In genomic region chr7:25351761-25352160, GRCh38 we compare ENCODE assay signal across 22 cellular contexts.
DNase-seq lines count a peak whose midpoint lies in the region; ATAC-seq, FAIRE-seq and TF ChIP-seq lines count a peak whose summit lies in the region.
"Had no signal": no experiment of that assay in that cellular context is flagged by ENCODE, and none has a peak within 500 bp of the region (broad histone marks: within the 10 kb centered on the region; RNA-seq: fewer than 3 reads in every experiment).

No MANE protein-coding gene starts in this region.

- H3K27ac ChIP-seq in C4-2B (peak overlapping the region; percentile 5; the same call in 1 of the 2 replicates), esophagus muscularis mucosa (replicated peaks in 1 of 4) (no peak overlapping the region), small intestine (ENCODE audit: low read depth in 1 of 2, low read length in 1 of 2) (no peak overlapping the region), osteoblast (ENCODE audit: low read depth, low read length) (no peak overlapping the region), ascending aorta (no peak overlapping the region)
- H3K27ac ChIP-seq: BLaER1 had no signal

- peak; percentile 3 for DNase-seq in esophagus muscularis mucosa (ENCODE audit: extremely low spot score)
- no peak for DNase-seq in mucosa of descending colon
- peak; percentile 33 for DNase-seq in small intestine
- DNase-seq in osteoblast (ENCODE audit: insufficient read length, low spot score, missing footprints) = no peak
- DNase-seq in ascending aorta (ENCODE audit: low spot score in 2 of 2) = no peak
- DNase-seq: 8988T; ACHN; BE2C; C1 segment of cervical spinal cord; Caco-2; Calu3; CD4-positive, alpha-beta T cell; CD8-positive, alpha-beta T cell; DMS79 treated with DMSO at 0.1 percent for 48 hours; GF-D8 had no signal

- no peaks in the 10 kb centered on the region for H3K79me2 ChIP-seq in osteoblast (ENCODE audit: insufficient read depth, low read length)

- H3K4me3 ChIP-seq in esophagus muscularis mucosa = no peak overlapping the region
- no peak overlapping the region for H3K4me3 ChIP-seq in mucosa of descending colon
- H3K4me3 ChIP-seq in small intestine (ENCODE audit: low read depth in 1 of 2, low read length in 2 of 2) = no peak overlapping the region
- H3K4me3 ChIP-seq in osteoblast (ENCODE audit: insufficient read depth, low read length) = no peak overlapping the region
- no peak overlapping the region for H3K4me3 ChIP-seq in ascending aorta
- H3K4me3 ChIP-seq: BLaER1 had no signal

- ATAC-seq in mucosa of descending colon (peak; percentile 90), GM21619 (IDR thresholded peaks at IDR 0.05; ENCODE audit: unreplicated experiment) (no peak)
- ATAC-seq: CD8-positive, alpha-beta T cell had no signal

- FAIRE-seq in small intestine (lab: Jason Lieb, UNC) = no peak
- FAIRE-seq: A204.1, D721Med, GM12891, GM19239 had no signal

- H3K27me3 ChIP-seq in esophagus muscularis mucosa (no peaks in the 10 kb centered on the region), small intestine (ENCODE audit: control insufficient read depth in 2 of 2, insufficient read depth in 2 of 2, low read length in 2 of 2) (no peaks in the 10 kb centered on the region), osteoblast (ENCODE audit: insufficient read depth, low read length) (no peaks in the 10 kb centered on the region), ascending aorta (no peaks in the 10 kb centered on the region)
- H3K27me3 ChIP-seq: BLaER1 had no signal

- H3K36me3 ChIP-seq in esophagus muscularis mucosa (no peaks in the 10 kb centered on the region), mucosa of descending colon (ENCODE audit: low read depth) (no peaks in the 10 kb centered on the region), small intestine (ENCODE audit: control insufficient read depth in 2 of 2, insufficient read depth in 2 of 2, low read length in 2 of 2) (no peaks in the 10 kb centered on the region), osteoblast (ENCODE audit: insufficient read depth, low read length) (no peaks in the 10 kb centered on the region), ascending aorta (no peaks in the 10 kb centered on the region)
- H3K36me3 ChIP-seq: BE2C, BLaER1 had no signal

- no peak for TF ChIP-seq EP300 in esophagus muscularis mucosa (IDR thresholded peaks at IDR 0.05)

- H3K4me1 ChIP-seq in esophagus muscularis mucosa = no peaks in the 10 kb centered on the region
- H3K4me1 ChIP-seq in mucosa of descending colon (ENCODE audit: low read depth) = peaks cover 8% of the 10 kb centered on the region
- peaks cover 0 to 2% of the 10 kb centered on the region in 2 donors for H3K4me1 ChIP-seq in small intestine (ENCODE audit: control insufficient read depth in 2 of 2, insufficient read depth in 1 of 2, low read depth in 1 of 2, low read length in 1 of 2)
- H3K4me1 ChIP-seq in osteoblast (ENCODE audit: insufficient read depth, low read length) = no peaks in the 10 kb centered on the region
- no peaks in the 10 kb centered on the region for H3K4me1 ChIP-seq in ascending aorta
- H3K4me1 ChIP-seq: BE2C had no signal

- no peaks in the 10 kb centered on the region for H4K20me1 ChIP-seq in osteoblast (ENCODE audit: insufficient read depth, low read length)
- H4K20me1 ChIP-seq: BLaER1 had no signal

- TF ChIP-seq CTCF in C4-2B (conservative IDR thresholded peaks at IDR 0.05) (no peak), esophagus muscularis mucosa (IDR thresholded peaks at IDR 0.05) (no peak), mucosa of descending colon (IDR thresholded peaks at IDR 0.05) (no peak), osteoblast (IDR thresholded peaks at IDR 0.05; ENCODE audit: extremely low read depth, low read depth, low read length) (no peak), ascending aorta (IDR thresholded peaks at IDR 0.05) (no peak)

- H3K9me3 ChIP-seq in esophagus muscularis mucosa (no peaks in the 10 kb centered on the region), mucosa of descending colon (no peaks in the 10 kb centered on the region), small intestine (ENCODE audit: control insufficient read depth, low read depth) (no peaks in the 10 kb centered on the region), osteoblast (ENCODE audit: low read depth, low read length) (no peaks in the 10 kb centered on the region), ascending aorta (no peaks in the 10 kb centered on the region)
- H3K9me3 ChIP-seq: BE2C, BLaER1, Caco-2 had no signal

- 94% methylated on average over 2 of the region's 4 CpGs for WGBS in esophagus muscularis mucosa
- 68 to 80% (median 75%) methylated on average over 4 of the region's 4 CpGs for WGBS in small intestine, 3 donors

- no peak overlapping the region for H3K4me2 ChIP-seq in osteoblast (ENCODE audit: insufficient read depth, low read length)
- H3K4me2 ChIP-seq: BLaER1 had no signal

- no peak for TF ChIP-seq POLR2A in esophagus muscularis mucosa (IDR thresholded peaks at IDR 0.05; ENCODE audit: low read depth)

- intact Hi-C loops in esophagus muscularis mucosa (cut with DNase I) = no loop called here
- intact Hi-C loops in mucosa of descending colon (cut with DNase I, micrococcal nuclease) = no loop called here
- intact Hi-C loops in ascending aorta (cut with DNase I) = no loop called here

- H2AFZ ChIP-seq in osteoblast (ENCODE audit: low read length) = no peak overlapping the region

Comparison
In these comparisons a context has a peak if more than half of its experiments do, and no peak if none do; other contexts are left out.
1. DNase-seq: peak in esophagus muscularis mucosa (single experiment) and small intestine (single experiment); none in mucosa of descending colon (0 of 3), osteoblast (single experiment) and ascending aorta (0 of 2).